2 cellular contexts compared by ENCODE assay signal in genomic region chrX:130680164-130681035, GRCh38.
TF ChIP-seq lines count a peak whose summit lies in the region.

No MANE protein-coding gene starts in this region.

TF ChIP-seq in IMR-90, 13 proteins besides CTCF, POLR2A, EP300 and RAD21 (continued from another document):
- TF ChIP-seq MAFK (IDR thresholded peaks at IDR 0.05; ENCODE audit: low read depth, low read length), result no peak
- TF ChIP-seq RCOR1 (IDR thresholded peaks at IDR 0.05; ENCODE audit: insufficient replicate concordance, low read length), result no peak
- TF ChIP-seq CHD1 (IDR thresholded peaks at IDR 0.05; ENCODE audit: low read depth, low read length), result no peak
- TF ChIP-seq CEBPB (IDR thresholded peaks at IDR 0.05; ENCODE audit: low read depth, low read length), result no peak
- no peak for TF ChIP-seq MAZ (IDR thresholded peaks at IDR 0.05; ENCODE audit: borderline replicate concordance, low read depth, low read length)
- TF ChIP-seq USF2 (IDR thresholded peaks at IDR 0.05; ENCODE audit: low read depth, low read length), result no peak
- no peak for TF ChIP-seq MXI1 (IDR thresholded peaks at IDR 0.05; ENCODE audit: borderline replicate concordance, low read depth, low read length)
- TF ChIP-seq BHLHE40 (IDR thresholded peaks at IDR 0.05; ENCODE audit: low read depth, low read length), result no peak

TF ChIP-seq in liver, 16 proteins besides CTCF, POLR2A, EP300 and RAD21 (continued from another document):
- TF ChIP-seq REST (IDR thresholded peaks at IDR 0.05) (no peak), SP1 (IDR thresholded peaks at IDR 0.05) (peak; percentile 40), JUND (IDR thresholded peaks at IDR 0.05) (peak in 1 of 2 donors; percentile 33), HNF4G (IDR thresholded peaks at IDR 0.05) (no peak), FOXA1 (IDR thresholded peaks at IDR 0.05) (no peak), TAF1 (conservative IDR thresholded peaks at IDR 0.05) (no peak), HNF4A (conservative IDR thresholded peaks at IDR 0.05) (peak; percentile 53 to 69), MAX (IDR thresholded peaks at IDR 0.05) (no peak), ATF3 (IDR thresholded peaks at IDR 0.05) (no peak), NR2F2 (IDR thresholded peaks at IDR 0.05) (no peak)
